20 cellular contexts compared by ENCODE assay signal in genomic region chr11:111347723-111348115, GRCh38. TPM values are rescaled to one million over a fixed set of nuclear protein-coding genes. Genes with fewer than 3 reads are reported as not detected.
DNase-seq lines count a peak whose midpoint lies in the region; ATAC-seq and TF ChIP-seq lines count a peak whose summit lies in the region.
"Had no signal": no experiment of that assay in that cellular context is flagged by ENCODE, and none has a peak within 500 bp of the region (broad histone marks: within the 10 kb centered on the region; RNA-seq: fewer than 3 reads in every experiment).

No MANE protein-coding gene starts in this region.

- no peaks in the 10 kb centered on the region for H3K79me2 ChIP-seq in GM23248 (ENCODE audit: insufficient read depth)
- no peaks in the 10 kb centered on the region for H3K79me2 ChIP-seq in mesendoderm (ENCODE audit: control insufficient read depth, insufficient read depth, low read length)

- no peak for TF ChIP-seq CTCF in transverse colon (IDR thresholded peaks at IDR 0.05)

- no peak for TF ChIP-seq POLR2A in transverse colon (IDR thresholded peaks at IDR 0.05)

- CTCF ChIA-PET in naive thymus-derived CD4-positive, alpha-beta T cell (lab: Charles Lee) = no interaction called here

- H3K4me2 ChIP-seq in GM23248 (ENCODE audit: unreplicated experiment) = peak overlapping the region; percentile 60
- no peak overlapping the region for H3K4me2 ChIP-seq in mesendoderm (ENCODE audit: low read length)
- H3K4me2 ChIP-seq: A549 had no signal

- H3K27ac ChIP-seq in GM23248 = peak overlapping the region; percentile 51
- H3K27ac ChIP-seq in transverse colon = no peak overlapping the region
- H3K27ac ChIP-seq in mesendoderm (ENCODE audit: low read depth, low read length) = no peak overlapping the region
- no peak overlapping the region for H3K27ac ChIP-seq in naive thymus-derived CD4-positive, alpha-beta T cell (ENCODE audit: low read depth, low read length)
- H3K27ac ChIP-seq: A549, HL-60 had no signal

- no peak overlapping the region for H4K8ac ChIP-seq in mesendoderm (ENCODE audit: low read depth, low read length)

- no peaks in the 10 kb centered on the region for H3K4me1 Mint-ChIP-seq in naive thymus-derived CD4-positive, alpha-beta T cell
- H3K4me1 Mint-ChIP-seq: stimulated activated effector memory CD8-positive, alpha-beta T cell treated with anti-CD3 and anti-CD28 coated beads, Interleukin-12 subunit alpha, Interleukin-12 subunit beta, amount 100 ng/mL, for 72 hours had no signal

- H3K4me1 ChIP-seq in GM23248 (ENCODE audit: insufficient read depth) (peaks cover 20% of the 10 kb centered on the region), adipocyte (ENCODE audit: control insufficient read depth, insufficient read depth, low read length) (peaks cover 25% of the 10 kb centered on the region), transverse colon (no peaks in the 10 kb centered on the region), mesendoderm (ENCODE audit: control insufficient read depth, low read depth, low read length) (no peaks in the 10 kb centered on the region)
- H3K4me1 ChIP-seq in naive thymus-derived CD4-positive, alpha-beta T cell (ENCODE audit: control insufficient read depth in 2 of 2, insufficient read depth in 2 of 2, low read length in 2 of 2) = no peaks in the 10 kb centered on the region

- H3K9ac ChIP-seq in GM23248 = no peak overlapping the region
- H3K9ac ChIP-seq in adipocyte (ENCODE audit: low read length) = no peak overlapping the region
- H3K9ac ChIP-seq in mesendoderm (ENCODE audit: low read length) = no peak overlapping the region

- H2BK5ac ChIP-seq in mesendoderm (ENCODE audit: low read length) = no peak overlapping the region

- H3K27ac Mint-ChIP-seq in naive thymus-derived CD4-positive, alpha-beta T cell = no peak overlapping the region
- H3K27ac Mint-ChIP-seq: activated T-helper 1 cell treated with anti-CD3 and anti-CD28 coated beads, Interleukin-12 subunit alpha, Interleukin-12 subunit beta, Interleukin-2, Interleukin-4 antibody, amounts not matched to agents 30 ng/mL and 10 ng/mL and 1 ng/mL, durations not matched to agents 14 hours and 24 hours and 36 hours; stimulated activated effector memory CD8-positive, alpha-beta T cell treated with anti-CD3 and anti-CD28 coated beads, Interleukin-12 subunit alpha, Interleukin-12 subunit beta, amount 100 ng/mL, for 72 hours; type B pancreatic cell had no signal

- H3K36me3 ChIP-seq in GM23248 (ENCODE audit: low read depth) = no peaks in the 10 kb centered on the region
- no peaks in the 10 kb centered on the region for H3K36me3 ChIP-seq in adipocyte (ENCODE audit: control insufficient read depth, insufficient read depth, low read length, severe bottlenecking)
- no peaks in the 10 kb centered on the region for H3K36me3 ChIP-seq in transverse colon
- no peaks in the 10 kb centered on the region for H3K36me3 ChIP-seq in mesendoderm (ENCODE audit: control insufficient read depth, insufficient read depth, low read length)
- H3K36me3 ChIP-seq in naive thymus-derived CD4-positive, alpha-beta T cell (ENCODE audit: control insufficient read depth in 2 of 3, insufficient read depth in 3 of 3, low read length in 3 of 3) = no peaks in the 10 kb centered on the region
- H3K36me3 ChIP-seq: heart right ventricle had no signal

- H3K27me3 ChIP-seq in GM23248 (replicated peaks; ENCODE audit: insufficient read depth) (no peaks in the 10 kb centered on the region), adipocyte (replicated peaks; ENCODE audit: control insufficient read depth, insufficient read depth, low read length) (peaks cover 10% of the 10 kb centered on the region), transverse colon (no peaks in the 10 kb centered on the region), mesendoderm (ENCODE audit: insufficient read depth, low read length, poor library complexity) (no peaks in the 10 kb centered on the region)
- no peaks in the 10 kb centered on the region for H3K27me3 ChIP-seq in naive thymus-derived CD4-positive, alpha-beta T cell (ENCODE audit: control insufficient read depth in 2 of 2, insufficient read depth in 2 of 2, low read length in 2 of 2)

- DNase-seq in A172 (ENCODE audit: low spot score) = peak; percentile 6
- DNase-seq in GM23248 = peak; percentile 90
- DNase-seq in adipocyte (ENCODE audit: low read depth) = peak; percentile 45
- DNase-seq in Right ventricle myocardium superior = no peak
- no peak for DNase-seq in transverse colon
- no peak for DNase-seq in mesendoderm
- no peak for DNase-seq in naive thymus-derived CD4-positive, alpha-beta T cell
- DNase-seq: heart right ventricle, NCI-H1930, NCI-H526, SW 1271 had no signal

- peak; percentile 51 for ATAC-seq in Right ventricle myocardium superior (ENCODE audit: poor library complexity)
- no peak for ATAC-seq in HG02610 (IDR thresholded peaks at IDR 0.05; ENCODE audit: unreplicated experiment)
- no peak for ATAC-seq in naive thymus-derived CD4-positive, alpha-beta T cell
- ATAC-seq: A549; Panc1; stimulated activated effector memory CD8-positive, alpha-beta T cell treated with anti-CD3 and anti-CD28 coated beads, Interleukin-12 subunit alpha, Interleukin-12 subunit beta, amount 100 ng/mL, for 72 hours had no signal

- no peaks in the 10 kb centered on the region for H3K9me2 ChIP-seq in GM23248 (ENCODE audit: insufficient read depth)

- H3K79me1 ChIP-seq in mesendoderm (ENCODE audit: low read length) = no peaks in the 10 kb centered on the region

- H3K9me3 ChIP-seq in GM23248 (ENCODE audit: low read depth) (no peaks in the 10 kb centered on the region), adipocyte (ENCODE audit: control insufficient read depth, low read length) (no peaks in the 10 kb centered on the region), transverse colon (no peaks in the 10 kb centered on the region)
- no peaks in the 10 kb centered on the region for H3K9me3 ChIP-seq in naive thymus-derived CD4-positive, alpha-beta T cell (ENCODE audit: control insufficient read depth in 2 of 3, low read length in 3 of 3)
- H3K9me3 ChIP-seq: A549, heart right ventricle had no signal

- H3K27me3 Mint-ChIP-seq in naive thymus-derived CD4-positive, alpha-beta T cell = peaks cover 0 to 9% (median 0%) of the 10 kb centered on the region in 5 donors
- H3K27me3 Mint-ChIP-seq: type B pancreatic cell had no signal

- no peak overlapping the region for H3K4ac ChIP-seq in mesendoderm (ENCODE audit: low read depth, low read length)

- no peaks in the 10 kb centered on the region for H4K20me1 ChIP-seq in GM23248 (ENCODE audit: insufficient read depth)

- no peak overlapping the region for H3K56ac ChIP-seq in mesendoderm (ENCODE audit: low read length)

- POLR2A ChIA-PET in naive thymus-derived CD4-positive, alpha-beta T cell (lab: Charles Lee) = no interaction called here

- no peak overlapping the region for H3K18ac ChIP-seq in mesendoderm (ENCODE audit: low read length)

- H4K5ac ChIP-seq in mesendoderm (ENCODE audit: low read length) = no peak overlapping the region

- peaks cover 0 to 2% (median 0%) of the 10 kb centered on the region in 5 donors for H3K36me3 Mint-ChIP-seq in naive thymus-derived CD4-positive, alpha-beta T cell
- H3K36me3 Mint-ChIP-seq: stimulated activated effector memory CD8-positive, alpha-beta T cell treated with anti-CD3 and anti-CD28 coated beads, Interleukin-12 subunit alpha, Interleukin-12 subunit beta, amount 100 ng/mL, for 72 hours; type B pancreatic cell had no signal

- H3K9me3 Mint-ChIP-seq in naive thymus-derived CD4-positive, alpha-beta T cell = no peaks in the 10 kb centered on the region
- H3K9me3 Mint-ChIP-seq: activated T-helper 1 cell treated with anti-CD3 and anti-CD28 coated beads, Interleukin-12 subunit alpha, Interleukin-12 subunit beta, Interleukin-2, Interleukin-4 antibody, amounts not matched to agents 30 ng/mL and 10 ng/mL and 1 ng/mL, durations not matched to agents 14 hours and 24 hours and 36 hours; stimulated activated effector memory CD8-positive, alpha-beta T cell treated with anti-CD3 and anti-CD28 coated beads, Interleukin-12 subunit alpha, Interleukin-12 subunit beta, amount 100 ng/mL, for 72 hours had no signal

- no peak overlapping the region for H2BK15ac ChIP-seq in mesendoderm (replicated peaks; ENCODE audit: low read depth)

- 1 to 2% methylated on average over 3 of the region's 3 CpGs for WGBS in GM23248 (ENCODE audit: low coverage in 1 of 2, low lambda C conversion rate in 2 of 2, missing lambda C conversion rate in 2 of 2), 2 experiments
- WGBS in transverse colon (ENCODE audit: low coverage in 1 of 2), 2 donors = 87% methylated on average over 3 of the region's 3 CpGs; no CpG with 5 or more reads in 1 of the 2 donors
- whole genome bisulfite sequencing in mesendoderm (ENCODE audit: extremely low coverage, insufficient coverage, low lambda C conversion rate) = no CpG with 5 or more reads among the region's 3 CpGs

- H3K4me3 ChIP-seq in GM23248 (no peak overlapping the region), adipocyte (ENCODE audit: low read length) (no peak overlapping the region), transverse colon (no peak overlapping the region), mesendoderm (ENCODE audit: low read length) (no peak overlapping the region)
- no peak overlapping the region for H3K4me3 ChIP-seq in naive thymus-derived CD4-positive, alpha-beta T cell (ENCODE audit: low read length)
- H3K4me3 ChIP-seq: A549, heart right ventricle, skin epidermis had no signal

- in situ Hi-C loops in GM23248 (cut with MboI) = no loop called here
- in situ Hi-C loops in transverse colon (cut with MboI; ENCODE audit: low pct_ligation_motif_present in 1 of 4, low pct_unique_long_range_greater_than_20kb in 1 of 4, low sequenced_read_pairs in 3 of 4) = no loop called here

- TF ChIP-seq EP300 in transverse colon (IDR thresholded peaks at IDR 0.05; ENCODE audit: low read depth) = no peak

- H3F3A ChIP-seq in GM23248 (ENCODE audit: insufficient read depth) = peaks cover 17% of the 10 kb centered on the region

- H2BK120ac ChIP-seq in mesendoderm (ENCODE audit: low read depth, low read length) = no peak overlapping the region

- H2AFZ ChIP-seq in GM23248 = no peak overlapping the region

- no peak overlapping the region for H3K4me3 Mint-ChIP-seq in naive thymus-derived CD4-positive, alpha-beta T cell
- H3K4me3 Mint-ChIP-seq: activated T-helper 1 cell treated with anti-CD3 and anti-CD28 coated beads, Interleukin-12 subunit alpha, Interleukin-12 subunit beta, Interleukin-2, Interleukin-4 antibody, amounts not matched to agents 30 ng/mL and 10 ng/mL and 1 ng/mL, durations not matched to agents 14 hours and 24 hours and 36 hours; stimulated activated effector memory CD8-positive, alpha-beta T cell treated with anti-CD3 and anti-CD28 coated beads, Interleukin-12 subunit alpha, Interleukin-12 subunit beta, amount 100 ng/mL, for 72 hours; type B pancreatic cell had no signal

- intact Hi-C loops in Right ventricle myocardium superior (cut with DNase I) (no loop called here), transverse colon (cut with DNase I; ENCODE audit: low total_unique reads) (no loop called here)
- intact Hi-C loops in naive thymus-derived CD4-positive, alpha-beta T cell (cut with micrococcal nuclease) = no loop called here

- no peak overlapping the region for H2AK5ac ChIP-seq in mesendoderm (ENCODE audit: low read length)

- H3K23ac ChIP-seq in mesendoderm (ENCODE audit: low read length) = no peak overlapping the region

RNA-seq across cellular contexts. Expression of gene POU2AF1, which starts 31.4 kb away (rescaled TPM):
- total RNA-seq in A172 (2014; rRNA removed; shearing (Covaris generic)) = not detected in 2 replicates
- 0.11 TPM in 1 of 2 replicates, not detected in the other for total RNA-seq in GM23248 (2014; rRNA removed; shearing (Covaris generic))
- polyA plus RNA-seq in GM23248 (2016; fragmentation: Nextera tagmentation; extraction: Ambion mirVana) = 0.09 and 0.16 TPM in 2 replicates
- total RNA-seq in Right ventricle myocardium superior = 0.27 TPM
- 10 to 100 TPM in 1 of 4 donors, 1 to 10 TPM in 3; 1.4 to 19.8 (median 2.9) TPM for total RNA-seq in transverse colon
- 0.07 TPM for polyA plus RNA-seq in mesendoderm (2013, experiment 1 of 2)
- polyA plus RNA-seq in mesendoderm (2013, experiment 2 of 2) = 0.11 TPM
- 10 to 100 TPM in 1 of 5 experiments, 1 to 10 TPM in 3, under 1 TPM in 1; 0.57 to 11.3 (median 4.9) TPM for total RNA-seq in naive thymus-derived CD4-positive, alpha-beta T cell
- under 1 TPM; 0.45 to 0.53 TPM for polyA plus RNA-seq in naive thymus-derived CD4-positive, alpha-beta T cell
- total RNA-seq: kidney epithelial cell had no signal
- polyA plus RNA-seq: A549 had no signal

RNA-seq across cellular contexts. Expression of gene POU2AF3, which starts 49.4 kb away (rescaled TPM):
- total RNA-seq in A172 (2014; rRNA removed; shearing (Covaris generic)) = not detected in 2 replicates
- not detected in 2 replicates for total RNA-seq in GM23248 (2014; rRNA removed; shearing (Covaris generic))
- polyA plus RNA-seq in GM23248 (2016; fragmentation: Nextera tagmentation; extraction: Ambion mirVana) = not detected in 2 replicates
- total RNA-seq in Right ventricle myocardium superior (1.0 TPM), transverse colon (1 to 10 TPM; 6.0 to 9.6 (median 7.1) TPM)
- polyA plus RNA-seq in mesendoderm (2013, experiment 1 of 2) = 1.8 TPM
- polyA plus RNA-seq in mesendoderm (2013, experiment 2 of 2) = 1.7 TPM
- not detected for total RNA-seq in naive thymus-derived CD4-positive, alpha-beta T cell
- not detected for polyA plus RNA-seq in naive thymus-derived CD4-positive, alpha-beta T cell

Comparison
In these comparisons a context has a peak if more than half of its experiments do, and no peak if none do; other contexts are left out.
1. DNase-seq: peak in A172 (single experiment), GM23248 (single experiment) and adipocyte (single experiment); none in Right ventricle myocardium superior (single experiment), transverse colon (single experiment), mesendoderm (single experiment) and naive thymus-derived CD4-positive, alpha-beta T cell (0 of 9).